1 cellular context compared by ENCODE assay signal in genomic region chr4:186700746-186701145, GRCh38.
TF ChIP-seq lines count a peak whose summit lies in the region.

No MANE protein-coding gene starts in this region.

TF ChIP-seq in WTC11, 78 proteins besides CTCF, POLR2A, EP300 and RAD21 (continued from another document):
- TF ChIP-seq FOXP4 (CRISPR knock-in tag; IDR thresholded peaks at IDR 0.05) = no peak
- no peak for TF ChIP-seq EMX1 (CRISPR knock-in tag; IDR thresholded peaks at IDR 0.05)
- no peak for TF ChIP-seq JAZF1 (CRISPR knock-in tag; IDR thresholded peaks at IDR 0.05)
- TF ChIP-seq, protein P1, sequence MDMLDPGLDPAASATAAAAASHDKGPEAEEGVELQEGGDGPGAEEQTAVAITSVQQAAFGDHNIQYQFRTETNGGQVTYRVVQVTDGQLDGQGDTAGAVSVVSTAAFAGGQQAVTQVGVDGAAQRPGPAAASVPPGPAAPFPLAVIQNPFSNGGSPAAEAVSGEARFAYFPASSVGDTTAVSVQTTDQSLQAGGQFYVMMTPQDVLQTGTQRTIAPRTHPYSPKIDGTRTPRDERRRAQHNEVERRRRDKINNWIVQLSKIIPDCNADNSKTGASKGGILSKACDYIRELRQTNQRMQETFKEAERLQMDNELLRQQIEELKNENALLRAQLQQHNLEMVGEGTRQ (CRISPR knock-in tag; IDR thresholded peaks at IDR 0.05) = no peak
- no peak for TF ChIP-seq CREB1 (CRISPR knock-in tag; IDR thresholded peaks at IDR 0.05)
- no peak for TF ChIP-seq GTF2I (CRISPR knock-in tag; conservative IDR thresholded peaks at IDR 0.05)
- no peak for TF ChIP-seq ZNF532 (CRISPR knock-in tag; IDR thresholded peaks at IDR 0.05; ENCODE audit: borderline replicate concordance)
- no peak for TF ChIP-seq SOX15 (CRISPR knock-in tag; IDR thresholded peaks at IDR 0.05)
- TF ChIP-seq E2F1 (CRISPR knock-in tag; IDR thresholded peaks at IDR 0.05) = no peak
- no peak for TF ChIP-seq OVOL2 (CRISPR knock-in tag; IDR thresholded peaks at IDR 0.05; ENCODE audit: borderline replicate concordance)
